In the genomic region with DNA sequence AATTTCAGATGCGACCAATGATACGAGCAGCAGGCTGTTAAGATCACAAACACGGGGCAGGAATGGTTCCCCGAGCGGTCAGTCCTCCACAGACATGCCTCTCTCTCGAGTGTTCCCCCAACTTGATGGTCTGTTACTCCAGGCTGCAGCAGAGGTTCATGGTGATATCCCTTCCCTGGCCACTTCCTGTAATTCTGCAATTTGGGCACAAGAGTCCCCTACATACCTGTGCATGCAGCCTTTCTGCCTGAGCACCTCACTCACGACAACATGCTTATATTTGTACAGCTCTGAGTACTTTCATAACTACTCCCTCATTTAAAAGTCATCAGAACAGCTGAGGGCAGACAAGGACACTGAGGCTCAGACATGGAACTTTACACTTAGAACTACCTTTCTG, we compare ENCODE assay signal across 17 cellular contexts.
A peak's percentile ranks its signal among the peaks of the same experiment; 100 is the strongest.
DNase-seq lines count a peak whose midpoint lies in the region; ATAC-seq and TF ChIP-seq lines count a peak whose summit lies in the region.
"Had no signal": no experiment of that assay in that cellular context is flagged by ENCODE, and none has a peak within 500 bp of the region (broad histone marks: within the 10 kb centered on the region; RNA-seq: fewer than 3 reads in every experiment).

No MANE protein-coding gene starts in this region.

- no peaks in the 10 kb centered on the region for H3K4me1 ChIP-seq in foreskin keratinocyte
- H3K4me1 ChIP-seq in gastrocnemius medialis = no peaks in the 10 kb centered on the region
- H3K4me1 ChIP-seq: heart left ventricle had no signal

- TF ChIP-seq POLR2A in gastrocnemius medialis (IDR thresholded peaks at IDR 0.05) = no peak

- no peaks in the 10 kb centered on the region for H3K36me3 ChIP-seq in gastrocnemius medialis
- H3K36me3 ChIP-seq: heart left ventricle had no signal

- H3K27ac ChIP-seq in foreskin keratinocyte (no peak overlapping the region), gastrocnemius medialis (no peak overlapping the region)
- H3K27ac ChIP-seq: heart left ventricle had no signal

- in situ Hi-C loops in gastrocnemius medialis (cut with MboI; ENCODE audit: low sequenced_read_pairs in 4 of 4) = no loop called here

- TF ChIP-seq CTCF in foreskin keratinocyte (conservative IDR thresholded peaks at IDR 0.05) = peak; percentile 33
- TF ChIP-seq CTCF in gastrocnemius medialis (IDR thresholded peaks at IDR 0.05 in 4 of 5, conservative IDR thresholded peaks at IDR 0.05 in 1 of 5) = no peak

- DNase-seq in Daoy (ENCODE audit: low read depth) (peak; percentile 7), M059J (ENCODE audit: low read depth) (peak; percentile 57), foreskin keratinocyte (peak in 1 of 2 donors; percentile 4), globus pallidus (ENCODE audit: low spot score) (no peak), posterior cingulate gyrus (no peak), gastrocnemius medialis (no peak)
- DNase-seq: activated CD8-positive, alpha-beta T cell treated with anti-CD3 and anti-CD28 coated beads for 36 hours; AML-193; heart left ventricle; KBM-7; left colon; NCI-H187 treated with DMSO at 0.1 percent for 48 hours; retina; RPMI8226; stimulated activated CD4-positive, alpha-beta T cell treated with anti-CD3 and anti-CD28 coated beads, Interleukin-2, amount 100 ng/mL, for 48 hours had no signal

- intact Hi-C loops in posterior cingulate gyrus (cut with DNase I) (no loop called here), gastrocnemius medialis (cut with DNase I; ENCODE audit: low total_unique reads) (no loop called here)

- H3K27me3 ChIP-seq in foreskin keratinocyte (no peaks in the 10 kb centered on the region), gastrocnemius medialis (no peaks in the 10 kb centered on the region)
- H3K27me3 ChIP-seq: heart left ventricle had no signal

- H3K4me3 ChIP-seq in gastrocnemius medialis = no peak overlapping the region
- H3K4me3 ChIP-seq: heart left ventricle had no signal

- ATAC-seq in GM19372 (IDR thresholded peaks at IDR 0.05; ENCODE audit: low read depth, unreplicated experiment) = peak; percentile 86
- no peak for ATAC-seq in foreskin keratinocyte
- ATAC-seq in HG02885 (IDR thresholded peaks at IDR 0.05; ENCODE audit: poor library complexity, unreplicated experiment) = no peak
- no peak for ATAC-seq in gastrocnemius medialis
- ATAC-seq: activated CD8-positive, alpha-beta T cell treated with anti-CD3 and anti-CD28 coated beads for 36 hours; heart left ventricle; left colon had no signal

- H3K9me3 ChIP-seq in gastrocnemius medialis = no peaks in the 10 kb centered on the region
- H3K9me3 ChIP-seq: heart left ventricle had no signal

Comparison
In these comparisons a context has a peak if more than half of its experiments do, and no peak if none do; other contexts are left out.
1. DNase-seq: peak in Daoy (single experiment) and M059J (single experiment); none in globus pallidus (single experiment), posterior cingulate gyrus (0 of 10) and gastrocnemius medialis (0 of 2).